Comparison of ENCODE assay signal across 1 cellular context in the genomic region with DNA sequence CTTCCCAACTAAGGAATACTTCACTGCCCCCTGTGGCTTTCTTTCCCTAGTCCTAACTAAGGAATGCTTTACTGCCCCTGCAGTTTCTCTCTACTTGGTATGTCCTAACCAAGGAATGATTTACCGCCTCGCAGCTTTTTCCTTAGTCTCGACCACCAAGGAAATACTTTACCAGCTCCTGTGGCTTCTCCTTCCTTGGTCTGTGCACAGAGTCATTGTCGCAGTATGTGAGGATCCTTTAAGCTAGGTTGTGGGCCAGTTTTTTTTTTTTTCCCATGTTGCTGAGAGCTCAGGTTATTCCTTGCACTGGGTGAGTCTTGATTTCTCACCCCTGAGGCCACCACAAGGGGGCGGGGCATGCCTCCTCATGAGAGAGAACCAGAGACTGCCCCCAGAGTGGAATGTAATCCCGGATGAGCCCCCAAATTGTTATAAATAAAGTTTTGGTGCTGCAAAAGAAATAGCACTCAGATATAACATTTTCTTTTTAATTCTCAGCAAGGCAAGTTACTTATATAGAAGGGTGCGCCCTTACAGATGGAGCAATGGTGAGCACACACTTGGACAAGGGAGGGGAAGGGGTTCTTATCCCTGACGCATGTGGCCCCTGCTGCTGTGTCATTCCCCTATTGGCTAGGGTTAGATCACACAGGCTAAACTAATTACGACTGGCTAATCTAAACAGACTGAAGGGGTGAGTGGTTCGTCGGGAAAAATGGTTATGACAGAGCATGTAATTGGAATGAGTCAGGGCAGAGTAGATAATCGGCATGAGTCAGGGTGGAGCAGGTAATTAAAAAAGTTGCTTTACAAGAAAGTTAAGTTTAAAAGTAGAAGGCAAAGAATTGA.
TF ChIP-seq lines count a peak whose summit lies in the region.

No MANE protein-coding gene starts in this region.

TF ChIP-seq in A549, 52 proteins besides CTCF, POLR2A, EP300 and RAD21:
- TF ChIP-seq, protein P1, sequence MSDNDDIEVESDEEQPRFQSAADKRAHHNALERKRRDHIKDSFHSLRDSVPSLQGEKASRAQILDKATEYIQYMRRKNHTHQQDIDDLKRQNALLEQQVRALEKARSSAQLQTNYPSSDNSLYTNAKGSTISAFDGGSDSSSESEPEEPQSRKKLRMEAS (IDR thresholded peaks at IDR 0.05): no peak
- TF ChIP-seq SMC3 (IDR thresholded peaks at IDR 0.05) (peak; percentile 90), ZSCAN20 (CRISPR knock-in tag; IDR thresholded peaks at IDR 0.05) (no peak), FOSL2 (IDR thresholded peaks at IDR 0.05) (no peak), FOSL2 (CRISPR knock-in tag; IDR thresholded peaks at IDR 0.05) (peak; percentile 20; the same call in 1 of the 2 replicates)
